9 cellular contexts compared by ENCODE assay signal in genomic region chr20:33862709-33863403, GRCh38. TPM values are rescaled to one million over a fixed set of nuclear protein-coding genes. Genes with fewer than 3 reads are reported as not detected.
A peak's percentile ranks its signal among the peaks of the same experiment; 100 is the strongest.
DNase-seq lines count a peak whose midpoint lies in the region; ATAC-seq and TF ChIP-seq lines count a peak whose summit lies in the region.
"Had no signal": no experiment of that assay in that cellular context is flagged by ENCODE, and none has a peak within 500 bp of the region (broad histone marks: within the 10 kb centered on the region; RNA-seq: fewer than 3 reads in every experiment).

No MANE protein-coding gene starts in this region.

- H3K9me3 Mint-ChIP-seq in activated naive CD4-positive, alpha-beta T cell treated with anti-CD3 and anti-CD28 coated beads for 36 hours, result no peaks in the 10 kb centered on the region
- H3K9me3 Mint-ChIP-seq: IgD-negative memory B cell had no signal

- CTCF ChIA-PET in activated naive CD4-positive, alpha-beta T cell treated with anti-CD3 and anti-CD28 coated beads for 36 hours (lab: Charles Lee), result interaction anchor here (0.6 to 1.8 kb wide), 10 partner anchors 9 to 881 kb away, joined by 3 to 7 read pairs (median 4); no protein-coding TSS in a partner anchor

- H3K27ac Mint-ChIP-seq in activated naive CD4-positive, alpha-beta T cell treated with anti-CD3 and anti-CD28 coated beads for 36 hours, result no peak overlapping the region
- H3K27ac Mint-ChIP-seq: IgD-negative memory B cell had no signal

- H3K9me3 ChIP-seq in Peyer's patch (no peaks in the 10 kb centered on the region), cardiac muscle cell (ENCODE audit: low read depth) (no peaks in the 10 kb centered on the region), prostate gland (no peaks in the 10 kb centered on the region)

- H3K4me3 ChIP-seq in Peyer's patch (no peak overlapping the region), cardiac muscle cell (no peak overlapping the region), prostate gland (no peak overlapping the region)

- H3K36me3 Mint-ChIP-seq in activated naive CD4-positive, alpha-beta T cell treated with anti-CD3 and anti-CD28 coated beads for 36 hours (ENCODE audit: low read depth), result no peaks in the 10 kb centered on the region
- H3K36me3 Mint-ChIP-seq: IgD-negative memory B cell had no signal

- WGBS in prostate gland, result 21% methylated on average over 31 of the region's 32 CpGs

- no peak for ATAC-seq in HG02642 (IDR thresholded peaks at IDR 0.05; ENCODE audit: poor library complexity, unreplicated experiment)

- H3K27me3 ChIP-seq in Peyer's patch (no peaks in the 10 kb centered on the region), cardiac muscle cell (no peaks in the 10 kb centered on the region), prostate gland (replicated peaks; ENCODE audit: insufficient read depth) (no peaks in the 10 kb centered on the region)

- peaks cover 0 to 19% (median 12%) of the 10 kb centered on the region in 4 donors for H3K4me1 ChIP-seq in Peyer's patch
- no peaks in the 10 kb centered on the region for H3K4me1 ChIP-seq in cardiac muscle cell (ENCODE audit: low read depth)
- H3K4me1 ChIP-seq in prostate gland (replicated peaks), result no peaks in the 10 kb centered on the region

- no peak overlapping the region for H3K27ac ChIP-seq in Peyer's patch
- H3K27ac ChIP-seq in cardiac muscle cell, result no peak overlapping the region
- no peak overlapping the region for H3K27ac ChIP-seq in prostate gland

- H3K4me1 Mint-ChIP-seq in activated naive CD4-positive, alpha-beta T cell treated with anti-CD3 and anti-CD28 coated beads for 36 hours (ENCODE audit: low read depth), result peaks cover 19% of the 10 kb centered on the region

- TF ChIP-seq POLR2A in Peyer's patch (IDR thresholded peaks at IDR 0.05), result no peak
- no peak for TF ChIP-seq POLR2A in prostate gland (IDR thresholded peaks at IDR 0.05)

- H3K4me3 Mint-ChIP-seq in activated naive CD4-positive, alpha-beta T cell treated with anti-CD3 and anti-CD28 coated beads for 36 hours, result no peak overlapping the region

- H3K36me3 ChIP-seq in Peyer's patch (no peaks in the 10 kb centered on the region), cardiac muscle cell (no peaks in the 10 kb centered on the region), prostate gland (no peaks in the 10 kb centered on the region)

- DNase-seq in Ammon's horn (ENCODE audit: low spot score), result peak; percentile 24
- peak; percentile 52 for DNase-seq in H4 (ENCODE audit: low spot score)
- DNase-seq in Peyer's patch, result peak; percentile 50 to 68 (median 63)
- peak; percentile 57 for DNase-seq in activated naive CD4-positive, alpha-beta T cell treated with anti-CD3 and anti-CD28 coated beads for 36 hours
- peak; percentile 64 to 90 for DNase-seq in cardiac muscle cell (ENCODE audit: low read depth in 1 of 2, low spot score in 1 of 2)
- peak; percentile 19 for DNase-seq in prostate gland (ENCODE audit: low spot score)
- DNase-seq in NCI-H774 (lab: John Stamatoyannopoulos, UW), result no peak

- no peaks in the 10 kb centered on the region for H3K27me3 Mint-ChIP-seq in activated naive CD4-positive, alpha-beta T cell treated with anti-CD3 and anti-CD28 coated beads for 36 hours (ENCODE audit: low read depth)
- H3K27me3 Mint-ChIP-seq: IgD-negative memory B cell had no signal

- peak; percentile 40 to 70 (median 66) for TF ChIP-seq CTCF in Peyer's patch (IDR thresholded peaks at IDR 0.05)
- peak; percentile 72 for TF ChIP-seq CTCF in cardiac muscle cell (IDR thresholded peaks at IDR 0.05; ENCODE audit: low read depth, low read length)
- TF ChIP-seq CTCF in prostate gland (IDR thresholded peaks at IDR 0.05), result peak; percentile 35 to 67 (median 59)

- intact Hi-C loops in activated naive CD4-positive, alpha-beta T cell treated with anti-CD3 and anti-CD28 coated beads for 36 hours (cut with micrococcal nuclease), result loop anchor here (1.0 to 2.0 kb wide), 3 partner anchors 52 to 266 kb away; no protein-coding TSS in a partner anchor
- intact Hi-C loops in prostate gland (cut with DNase I), result loop anchor here (2.0 kb wide), 2 partner anchors 208 to 266 kb away; no protein-coding TSS in a partner anchor

RNA-seq across cellular contexts. Expression of gene CHMP4B, which starts 51.7 kb away (rescaled TPM):
- total RNA-seq in H4 (2014; rRNA removed; shearing (Covaris generic)), result 25.7 and 36.2 TPM in 2 replicates
- total RNA-seq in Peyer's patch (100 to 1,000 TPM in 3 of 4 donors, 10 to 100 TPM in 1; 80.0 to 137 (median 111) TPM), cardiac muscle cell (106 and 110 TPM in 2 replicates), prostate gland (10 to 100 TPM; 75.7 to 85.8 TPM)
- 10 to 100 TPM; 68.9 to 69.7 TPM for total RNA-seq in activated naive CD4-positive, alpha-beta T cell treated with anti-CD3 and anti-CD28 coated beads for 36 hours
- 4.6 and 6.8 TPM in 2 replicates for polyA plus RNA-seq in cardiac muscle cell
